Comparison of ENCODE assay signal across 9 cellular contexts in genomic region chr14:68607081-68607851, GRCh38.
DNase-seq lines count a peak whose midpoint lies in the region; TF ChIP-seq lines count a peak whose summit lies in the region.
"Had no signal": no experiment of that assay in that cellular context is flagged by ENCODE, and none has a peak within 500 bp of the region (broad histone marks: within the 10 kb centered on the region; RNA-seq: fewer than 3 reads in every experiment).

No MANE protein-coding gene starts in this region.

- peak overlapping the region; percentile 98 to 99 for H2BK12ac ChIP-seq in mesenchymal stem cell (ENCODE audit: low read length in 2 of 2)

- no peak overlapping the region for H3K23ac ChIP-seq in mesenchymal stem cell (ENCODE audit: low read length in 2 of 2)

- intact Hi-C loops in thyroid gland (cut with DNase I), result no loop called here

- peak overlapping the region in 1 of 2 experiments; percentile 22 for H3K14ac ChIP-seq in mesenchymal stem cell (ENCODE audit: low read length in 2 of 2)

- H2BK5ac ChIP-seq in mesenchymal stem cell (ENCODE audit: low read depth, low read length, poor library complexity, severe bottlenecking), result no peak overlapping the region

- no peaks in the 10 kb centered on the region for H3K36me3 Mint-ChIP-seq in chondrocyte (ENCODE audit: low read depth)

- no peak overlapping the region for H3K4me2 ChIP-seq in mesenchymal stem cell (ENCODE audit: low read length, poor library complexity, severe bottlenecking)

- H3K4ac ChIP-seq in mesenchymal stem cell (ENCODE audit: low read depth in 1 of 2, low read length in 2 of 2), result peak overlapping the region; percentile 98 to 100

- WGBS in mesenchymal stem cell, result 5% methylated on average over 16 of the region's 16 CpGs
- WGBS in thyroid gland, 2 donors, result 50 to 59% methylated on average over 16 of the region's 16 CpGs

- no peaks in the 10 kb centered on the region for H3K27me3 Mint-ChIP-seq in chondrocyte (ENCODE audit: low read depth)

- no peak overlapping the region for H2AK5ac ChIP-seq in mesenchymal stem cell (ENCODE audit: low read length, severe bottlenecking)

- TF ChIP-seq CTCF in chondrocyte (IDR thresholded peaks at IDR 0.05) (no peak), thyroid gland (IDR thresholded peaks at IDR 0.05) (no peak)

- peak overlapping the region; percentile 99 for H2BK120ac ChIP-seq in mesenchymal stem cell (ENCODE audit: low read depth, low read length)

- H3K27ac Mint-ChIP-seq in chondrocyte (ENCODE audit: unreplicated experiment), result peak overlapping the region; percentile 66

- no peak overlapping the region for H3K27ac ChIP-seq in mesenchymal stem cell (ENCODE audit: low read length, poor library complexity, severe bottlenecking)
- H3K27ac ChIP-seq in thyroid gland, result peak overlapping the region; percentile 25 to 76 (median 54)

- H3K4me3 ChIP-seq in mesenchymal stem cell (ENCODE audit: insufficient read depth in 1 of 2, low read depth in 1 of 2, low read length in 2 of 2), result no peak overlapping the region
- no peak overlapping the region for H3K4me3 ChIP-seq in thyroid gland (replicated peaks in 1 of 3)

- POLR2A ChIA-PET in HEK293T (lab: Yijun Ruan, JAX), result no interaction called here

- H3K9me3 ChIP-seq in mesenchymal stem cell (ENCODE audit: control insufficient read depth, low read length), result peaks cover 6% of the 10 kb centered on the region
- no peaks in the 10 kb centered on the region for H3K9me3 ChIP-seq in thyroid gland

- peaks cover 0 to 3% of the 10 kb centered on the region in 2 experiments for H3K36me3 ChIP-seq in mesenchymal stem cell (ENCODE audit: control insufficient read depth in 1 of 2, insufficient read depth in 2 of 2, low read depth in 1 of 2, low read length in 2 of 2)
- no peaks in the 10 kb centered on the region for H3K36me3 ChIP-seq in thyroid gland

- H3K9me3 Mint-ChIP-seq in chondrocyte (ENCODE audit: low read depth), result no peaks in the 10 kb centered on the region

- in situ Hi-C loops in ACHN (cut with HindIII; ENCODE audit: low pct_ligation_motif_present, low pct_unique_long_range_greater_than_20kb, low sequenced_read_pairs), result no loop called here

- H3K4me1 ChIP-seq in mesenchymal stem cell (ENCODE audit: control insufficient read depth, insufficient read depth, low read depth, low read length) (peaks cover 16% of the 10 kb centered on the region), thyroid gland (peaks cover 24 to 44% of the 10 kb centered on the region in 2 donors)

- CTCF ChIA-PET in HEK293T (lab: Yijun Ruan, JAX), result no interaction called here

- no peak overlapping the region for H2AFZ ChIP-seq in mesenchymal stem cell (ENCODE audit: low read depth, low read length)

- no peak for TF ChIP-seq POLR2A in thyroid gland (IDR thresholded peaks at IDR 0.05)

- H3K4me3 Mint-ChIP-seq in chondrocyte (ENCODE audit: unreplicated experiment), result no peak overlapping the region

- H3K18ac ChIP-seq in mesenchymal stem cell (ENCODE audit: low read depth in 1 of 2, low read length in 2 of 2), result peak overlapping the region; percentile 99

- peak; percentile 7 for DNase-seq in NCI-H82 (lab: John Stamatoyannopoulos, UW)
- DNase-seq in NCI-H82 treated with DMSO at 0.1 percent for 48 hours (lab: John Stamatoyannopoulos, UW; ENCODE audit: unreplicated experiment), result no peak
- DNase-seq in chondrocyte (ENCODE audit: low spot score), result no peak
- DNase-seq in mesenchymal stem cell, result peak; percentile 92
- peak in 1 of 2 donors; percentile 39 for DNase-seq in thyroid gland
- DNase-seq in HEK293T (ENCODE audit: extremely low spot score), result no peak
- DNase-seq in ACHN, result no peak
- DNase-seq in HCEC 1CT, result no peak
- DNase-seq: occipital lobe had no signal

- H3K79me1 ChIP-seq in mesenchymal stem cell (replicated peaks; ENCODE audit: low read length, poor library complexity, severe bottlenecking), result no peaks in the 10 kb centered on the region

- H4K8ac ChIP-seq in mesenchymal stem cell (ENCODE audit: low read length), result peak overlapping the region; percentile 96

- peak overlapping the region; percentile 99 for H4K91ac ChIP-seq in mesenchymal stem cell (ENCODE audit: low read length)

- H2BK15ac ChIP-seq in mesenchymal stem cell (ENCODE audit: low read depth, poor library complexity, severe bottlenecking), result peak overlapping the region; percentile 60

- H3K27me3 ChIP-seq in mesenchymal stem cell (ENCODE audit: control insufficient read depth in 1 of 2, insufficient read depth in 1 of 2, low read length in 2 of 2) (no peaks in the 10 kb centered on the region), thyroid gland (no peaks in the 10 kb centered on the region)

- no peak overlapping the region for H3K9ac ChIP-seq in mesenchymal stem cell (ENCODE audit: low read length)

- peaks cover 40% of the 10 kb centered on the region for H3K4me1 Mint-ChIP-seq in chondrocyte (ENCODE audit: low read depth)

TF ChIP-seq in HEK293T, 16 proteins besides CTCF, POLR2A, EP300 and RAD21:
- TF ChIP-seq FOXK2 (IDR thresholded peaks at IDR 0.05), result no peak
- TF ChIP-seq TARDBP (IDR thresholded peaks at IDR 0.05), result no peak
- TF ChIP-seq FOXA1 (IDR thresholded peaks at IDR 0.05), result no peak
- no peak for TF ChIP-seq HDGF (IDR thresholded peaks at IDR 0.05; ENCODE audit: borderline replicate concordance)
- no peak for TF ChIP-seq L3MBTL2 (conservative IDR thresholded peaks at IDR 0.05)
- no peak for TF ChIP-seq BHLHE40 (IDR thresholded peaks at IDR 0.05; ENCODE audit: borderline replicate concordance)
- no peak for TF ChIP-seq ELF4 (IDR thresholded peaks at IDR 0.05)
- no peak for TF ChIP-seq PKNOX1 (IDR thresholded peaks at IDR 0.05)
- TF ChIP-seq NFRKB (IDR thresholded peaks at IDR 0.05), result no peak
- TF ChIP-seq FOXM1 (IDR thresholded peaks at IDR 0.05; ENCODE audit: borderline replicate concordance), result no peak
- TF ChIP-seq SP1 (IDR thresholded peaks at IDR 0.05), result no peak
- no peak for TF ChIP-seq ZNF384 (IDR thresholded peaks at IDR 0.05)
- no peak for TF ChIP-seq ARNT (IDR thresholded peaks at IDR 0.05)
- TF ChIP-seq LEF1 (IDR thresholded peaks at IDR 0.05; ENCODE audit: borderline replicate concordance), result no peak
- TF ChIP-seq CTBP1 (IDR thresholded peaks at IDR 0.05; ENCODE audit: borderline replicate concordance), result no peak
- no peak for TF ChIP-seq SUZ12 (IDR thresholded peaks at IDR 0.05)

Comparison
In these comparisons a context has a peak if more than half of its experiments do, and no peak if none do; other contexts are left out.
1. DNase-seq: peak in NCI-H82 (single experiment) and mesenchymal stem cell (single experiment); none in NCI-H82 treated with DMSO at 0.1 percent for 48 hours (single experiment), chondrocyte (single experiment), HEK293T (single experiment), ACHN (single experiment) and HCEC 1CT (single experiment).